Comparison of ENCODE assay signal across 19 cellular contexts in the genomic region with DNA sequence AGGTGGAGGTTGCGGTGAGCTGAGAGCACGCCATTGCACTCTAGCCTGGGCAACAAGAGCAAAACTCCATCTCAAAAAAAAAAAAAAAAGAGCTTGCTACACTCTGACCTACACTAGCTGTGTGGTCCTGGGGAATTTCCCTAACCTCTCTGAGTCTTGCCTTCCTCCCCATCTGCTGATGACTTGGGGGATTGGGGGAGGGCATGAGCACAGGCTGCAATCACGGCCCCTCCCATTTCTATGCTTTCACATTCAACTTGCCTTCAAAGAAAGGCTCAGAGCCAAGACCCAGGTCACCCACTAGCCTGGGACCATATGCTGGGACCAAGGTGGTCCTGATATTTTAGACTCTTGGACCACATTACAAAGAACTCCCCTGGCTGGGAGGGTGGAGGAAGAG. TPM values are rescaled to one million over a fixed set of nuclear protein-coding genes. Genes with fewer than 3 reads are reported as not detected.
A peak's percentile ranks its signal among the peaks of the same experiment; 100 is the strongest.
DNase-seq lines count a peak whose midpoint lies in the region; ATAC-seq, FAIRE-seq and TF ChIP-seq lines count a peak whose summit lies in the region.
"Had no signal": no experiment of that assay in that cellular context is flagged by ENCODE, and none has a peak within 500 bp of the region (broad histone marks: within the 10 kb centered on the region; RNA-seq: fewer than 3 reads in every experiment).

No MANE protein-coding gene starts in this region.

- no peaks in the 10 kb centered on the region for H3K9me3 Mint-ChIP-seq in activated CD4-positive, alpha-beta memory T cell treated with anti-CD3 and anti-CD28 coated beads for 36 hours
- no peaks in the 10 kb centered on the region for H3K9me3 Mint-ChIP-seq in memory B cell

- no peak overlapping the region for H3K27ac Mint-ChIP-seq in activated CD4-positive, alpha-beta memory T cell treated with anti-CD3 and anti-CD28 coated beads for 36 hours
- no peak overlapping the region for H3K27ac Mint-ChIP-seq in memory B cell

- no peak overlapping the region for H3K4me3 Mint-ChIP-seq in activated CD4-positive, alpha-beta memory T cell treated with anti-CD3 and anti-CD28 coated beads for 36 hours
- no peak overlapping the region for H3K4me3 Mint-ChIP-seq in memory B cell

- no peaks in the 10 kb centered on the region for H3K9me3 ChIP-seq in small intestine (ENCODE audit: control insufficient read depth, low read depth)
- H3K9me3 ChIP-seq: BLaER1, body of pancreas, stomach had no signal

- no peak overlapping the region for H3K4me3 ChIP-seq in small intestine (ENCODE audit: low read depth in 1 of 2, low read length in 2 of 2)
- H3K4me3 ChIP-seq: BLaER1, body of pancreas, skin epidermis, stomach had no signal

- H3K27me3 ChIP-seq in small intestine (ENCODE audit: control insufficient read depth in 2 of 2, insufficient read depth in 2 of 2, low read length in 2 of 2) = no peaks in the 10 kb centered on the region
- H3K27me3 ChIP-seq: BLaER1, body of pancreas, stomach had no signal

- 82 to 86% (median 86%) methylated on average over 3 of the region's 3 CpGs for WGBS in small intestine, 3 donors

- H3K27me3 Mint-ChIP-seq in activated CD4-positive, alpha-beta memory T cell treated with anti-CD3 and anti-CD28 coated beads for 36 hours = no peaks in the 10 kb centered on the region
- H3K27me3 Mint-ChIP-seq in memory B cell = no peaks in the 10 kb centered on the region

- H3K27ac ChIP-seq in small intestine (ENCODE audit: low read depth in 1 of 2, low read length in 1 of 2) = no peak overlapping the region
- H3K27ac ChIP-seq: 22Rv1, BLaER1, body of pancreas, epithelial cell of prostate, skin epidermis, stomach had no signal

- POLR2A ChIA-PET in activated CD4-positive, alpha-beta memory T cell treated with anti-CD3 and anti-CD28 coated beads for 36 hours (lab: Charles Lee) = interaction anchor here (0.6 kb wide), 1 partner anchor 321 kb away, joined by 3 read pairs; no protein-coding TSS in a partner anchor

- H3K36me3 ChIP-seq in small intestine (ENCODE audit: control insufficient read depth in 2 of 2, insufficient read depth in 2 of 2, low read length in 2 of 2) = peaks cover 17 to 28% of the 10 kb centered on the region in 2 donors

- no peaks in the 10 kb centered on the region for H3K4me1 ChIP-seq in small intestine (ENCODE audit: control insufficient read depth in 2 of 2, insufficient read depth in 1 of 2, low read depth in 1 of 2, low read length in 1 of 2)
- H3K4me1 ChIP-seq: body of pancreas had no signal

- CTCF ChIA-PET in activated CD4-positive, alpha-beta memory T cell treated with anti-CD3 and anti-CD28 coated beads for 36 hours (lab: Charles Lee) = no interaction called here

- no peaks in the 10 kb centered on the region for H3K4me1 Mint-ChIP-seq in activated CD4-positive, alpha-beta memory T cell treated with anti-CD3 and anti-CD28 coated beads for 36 hours (ENCODE audit: low read depth)
- no peaks in the 10 kb centered on the region for H3K4me1 Mint-ChIP-seq in memory B cell

- FAIRE-seq in GM12892 (lab: Jason Lieb, UNC) (no peak), small intestine (lab: Jason Lieb, UNC) (no peak)

- intact Hi-C loops in activated CD4-positive, alpha-beta memory T cell treated with anti-CD3 and anti-CD28 coated beads for 36 hours (cut with micrococcal nuclease) = no loop called here

- peaks cover 16% of the 10 kb centered on the region for H3K36me3 Mint-ChIP-seq in activated CD4-positive, alpha-beta memory T cell treated with anti-CD3 and anti-CD28 coated beads for 36 hours
- H3K36me3 Mint-ChIP-seq in memory B cell = peaks cover 23% of the 10 kb centered on the region

- no peak for TF ChIP-seq POLR2A in GM12892 (IDR thresholded peaks at IDR 0.05; ENCODE audit: low read depth, low read length)

- DNase-seq in DMS 273 (lab: John Stamatoyannopoulos, UW; ENCODE audit: unreplicated experiment) (peak; percentile 14), DMS 273 treated with DMSO at 0.1 percent for 48 hours (lab: John Stamatoyannopoulos, UW) (no peak), GM12892 (ENCODE audit: insufficient read length) (peak; percentile 50), memory B cell (ENCODE audit: low spot score in 2 of 2) (no peak), NCI-H2227 treated with DMSO at 0.1 percent for 48 hours (lab: John Stamatoyannopoulos, UW) (no peak), small intestine (no peak), NCI-H526 (lab: John Stamatoyannopoulos, UW) (no peak)
- peak; percentile 19 for DNase-seq in activated CD4-positive, alpha-beta memory T cell treated with anti-CD3 and anti-CD28 coated beads for 36 hours
- DNase-seq: activated gamma-delta T cell treated with Interleukin-2 at 50 U/mL for 16 hours, body of pancreas, DMS153, NCI-H1048, NCI-H2107, posterior cingulate gyrus, stomach had no signal

- ATAC-seq in memory B cell (ENCODE audit: low read depth) = peak; percentile 27
- ATAC-seq: body of pancreas had no signal

RNA-seq across cellular contexts. Expression of gene TEF, which starts 39.8 kb away (rescaled TPM):
- polyA plus RNA-seq in GM12892 (2012; ENCODE audit: missing spikeins) = 1.8 TPM
- total RNA-seq in activated CD4-positive, alpha-beta memory T cell treated with anti-CD3 and anti-CD28 coated beads for 36 hours = 1 to 10 TPM; 1.4 to 1.6 TPM
- 10 to 100 TPM in 2 of 3 donors, 1 to 10 TPM in 1; 7.2 to 11.8 (median 11.6) TPM for polyA plus RNA-seq in small intestine

RNA-seq across cellular contexts. Expression of gene ZC3H7B, which starts 40.7 kb away (rescaled TPM):
- polyA plus RNA-seq in GM12892 (2012; ENCODE audit: missing spikeins) = 19.3 TPM
- total RNA-seq in activated CD4-positive, alpha-beta memory T cell treated with anti-CD3 and anti-CD28 coated beads for 36 hours = 10 to 100 TPM; 37.7 to 39.3 TPM
- polyA plus RNA-seq in small intestine = 10 to 100 TPM; 14.6 to 44.9 (median 21.9) TPM

RNA-seq across cellular contexts. Expression of gene RANGAP1, which starts 56.0 kb away (rescaled TPM):
- 23.4 TPM for polyA plus RNA-seq in GM12892 (2012; ENCODE audit: missing spikeins)
- 100 to 1,000 TPM; 154 to 156 TPM for total RNA-seq in activated CD4-positive, alpha-beta memory T cell treated with anti-CD3 and anti-CD28 coated beads for 36 hours
- 10 to 100 TPM; 27.5 to 62.3 (median 31.9) TPM for polyA plus RNA-seq in small intestine

Comparison
In these comparisons a context has a peak if more than half of its experiments do, and no peak if none do; other contexts are left out.
1. DNase-seq: peak in DMS 273 (single experiment), GM12892 (single experiment) and activated CD4-positive, alpha-beta memory T cell treated with anti-CD3 and anti-CD28 coated beads for 36 hours (single experiment); none in DMS 273 treated with DMSO at 0.1 percent for 48 hours (single experiment), memory B cell (0 of 2), NCI-H2227 treated with DMSO at 0.1 percent for 48 hours (single experiment), small intestine (single experiment) and NCI-H526 (0 of 2).